In the genomic region with DNA sequence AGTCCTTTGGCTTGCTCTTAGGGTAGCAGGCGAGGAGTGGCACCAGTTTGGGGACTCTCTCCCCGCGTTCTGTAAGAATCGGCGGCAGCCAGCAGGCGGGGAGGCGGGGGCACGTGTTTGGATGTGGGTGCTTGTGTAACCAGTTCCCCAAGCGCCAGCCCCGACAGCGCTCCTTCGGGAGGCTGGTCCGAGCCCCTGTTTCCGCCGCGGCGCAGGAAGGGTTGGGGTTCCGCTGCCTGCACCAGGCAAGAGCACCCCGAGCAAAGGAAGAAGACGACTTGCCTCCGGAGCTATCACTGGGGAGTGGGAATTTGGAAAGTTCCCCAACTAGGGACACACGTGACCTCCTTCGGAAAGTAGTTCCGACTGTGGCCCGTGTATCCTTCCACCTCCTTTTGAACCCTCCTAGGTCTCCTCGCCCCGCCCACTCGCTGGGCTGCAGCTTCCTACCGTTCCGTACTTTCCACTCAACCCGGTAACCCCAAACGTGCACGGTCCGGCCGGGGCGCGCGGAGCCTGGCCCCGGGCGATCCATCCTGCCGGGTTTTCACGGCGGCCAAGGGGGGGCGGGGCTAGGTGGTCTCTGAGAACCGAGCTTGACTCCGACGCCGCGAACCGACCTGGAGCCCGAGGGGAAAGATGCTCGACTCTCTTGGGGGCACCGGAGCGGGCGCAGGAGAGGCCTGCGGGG, we compare ENCODE assay signal across 1 cellular context.
TF ChIP-seq lines count a peak whose summit lies in the region.

No MANE protein-coding gene starts in this region.

TF ChIP-seq in HepG2, 621 proteins besides CTCF, POLR2A, EP300 and RAD21 (continued from another document and continues in another):
- TF ChIP-seq ZNF318 (CRISPR knock-in tag; IDR thresholded peaks at IDR 0.05) = peak; percentile 74; the same call in 1 of the 2 replicates
- TF ChIP-seq NBN (conservative IDR thresholded peaks at IDR 0.05) = no peak
- TF ChIP-seq ZNF431 (CRISPR knock-in tag; IDR thresholded peaks at IDR 0.05; ENCODE audit: borderline replicate concordance, low read depth) = no peak; the same call in 1 of the 2 replicates
- peak; percentile 94 for TF ChIP-seq ZFP91 (CRISPR knock-in tag; IDR thresholded peaks at IDR 0.05; ENCODE audit: borderline replicate concordance)
- no peak; the same call in 1 of the 2 replicates for TF ChIP-seq ZNF816 (CRISPR knock-in tag; IDR thresholded peaks at IDR 0.05; ENCODE audit: borderline replicate concordance)
- TF ChIP-seq, protein P1, sequence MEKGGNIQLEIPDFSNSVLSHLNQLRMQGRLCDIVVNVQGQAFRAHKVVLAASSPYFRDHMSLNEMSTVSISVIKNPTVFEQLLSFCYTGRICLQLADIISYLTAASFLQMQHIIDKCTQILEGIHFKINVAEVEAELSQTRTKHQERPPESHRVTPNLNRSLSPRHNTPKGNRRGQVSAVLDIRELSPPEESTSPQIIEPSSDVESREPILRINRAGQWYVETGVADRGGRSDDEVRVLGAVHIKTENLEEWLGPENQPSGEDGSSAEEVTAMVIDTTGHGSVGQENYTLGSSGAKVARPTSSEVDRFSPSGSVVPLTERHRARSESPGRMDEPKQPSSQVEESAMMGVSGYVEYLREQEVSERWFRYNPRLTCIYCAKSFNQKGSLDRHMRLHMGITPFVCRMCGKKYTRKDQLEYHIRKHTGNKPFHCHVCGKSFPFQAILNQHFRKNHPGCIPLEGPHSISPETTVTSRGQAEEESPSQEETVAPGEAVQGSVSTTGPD (CRISPR knock-in tag; IDR thresholded peaks at IDR 0.05) = peak; percentile 61
- 0 out of 2 replicates have a peak, but pooled peaks have one; percentile 54 for TF ChIP-seq TBP (CRISPR knock-in tag; IDR thresholded peaks at IDR 0.05)
- peak; percentile 73; the same call in 1 of the 2 replicates for TF ChIP-seq ZNF790 (CRISPR knock-in tag; IDR thresholded peaks at IDR 0.05; ENCODE audit: borderline replicate concordance)
- TF ChIP-seq MYC (CRISPR knock-in tag; IDR thresholded peaks at IDR 0.05; ENCODE audit: borderline replicate concordance) = peak; percentile 87
- TF ChIP-seq ZNF543 (CRISPR knock-in tag; IDR thresholded peaks at IDR 0.05) = peak; percentile 88
- peak; percentile 88; the same call in 1 of the 2 replicates for TF ChIP-seq SNAI1 (CRISPR knock-in tag; IDR thresholded peaks at IDR 0.05; ENCODE audit: borderline replicate concordance)
- TF ChIP-seq ZNF225 (CRISPR knock-in tag; IDR thresholded peaks at IDR 0.05) = peak; percentile 86; the same call in 1 of the 2 replicates
- peak; percentile 82 for TF ChIP-seq GATAD1 (CRISPR knock-in tag; IDR thresholded peaks at IDR 0.05)
- no peak for TF ChIP-seq ZNF597 (CRISPR knock-in tag; IDR thresholded peaks at IDR 0.05)
- no peak for TF ChIP-seq NCOA1 (CRISPR knock-in tag; IDR thresholded peaks at IDR 0.05)
- TF ChIP-seq ZIK1 (CRISPR knock-in tag; IDR thresholded peaks at IDR 0.05; ENCODE audit: borderline replicate concordance, low read depth) = 0 out of 2 replicates have a peak, but pooled peaks have one; percentile 42
- peak; percentile 77; the same call in 1 of the 2 replicates for TF ChIP-seq SRY (CRISPR knock-in tag; IDR thresholded peaks at IDR 0.05)
- peak; percentile 78 for TF ChIP-seq MXD4 (CRISPR knock-in tag; IDR thresholded peaks at IDR 0.05)
- peak; percentile 76 for TF ChIP-seq ZBTB43 (CRISPR knock-in tag; conservative IDR thresholded peaks at IDR 0.05)
- TF ChIP-seq ZFP37 (CRISPR knock-in tag; IDR thresholded peaks at IDR 0.05; ENCODE audit: borderline replicate concordance) = peak; percentile 35; the same call in 1 of the 2 replicates
- TF ChIP-seq, protein P2, sequence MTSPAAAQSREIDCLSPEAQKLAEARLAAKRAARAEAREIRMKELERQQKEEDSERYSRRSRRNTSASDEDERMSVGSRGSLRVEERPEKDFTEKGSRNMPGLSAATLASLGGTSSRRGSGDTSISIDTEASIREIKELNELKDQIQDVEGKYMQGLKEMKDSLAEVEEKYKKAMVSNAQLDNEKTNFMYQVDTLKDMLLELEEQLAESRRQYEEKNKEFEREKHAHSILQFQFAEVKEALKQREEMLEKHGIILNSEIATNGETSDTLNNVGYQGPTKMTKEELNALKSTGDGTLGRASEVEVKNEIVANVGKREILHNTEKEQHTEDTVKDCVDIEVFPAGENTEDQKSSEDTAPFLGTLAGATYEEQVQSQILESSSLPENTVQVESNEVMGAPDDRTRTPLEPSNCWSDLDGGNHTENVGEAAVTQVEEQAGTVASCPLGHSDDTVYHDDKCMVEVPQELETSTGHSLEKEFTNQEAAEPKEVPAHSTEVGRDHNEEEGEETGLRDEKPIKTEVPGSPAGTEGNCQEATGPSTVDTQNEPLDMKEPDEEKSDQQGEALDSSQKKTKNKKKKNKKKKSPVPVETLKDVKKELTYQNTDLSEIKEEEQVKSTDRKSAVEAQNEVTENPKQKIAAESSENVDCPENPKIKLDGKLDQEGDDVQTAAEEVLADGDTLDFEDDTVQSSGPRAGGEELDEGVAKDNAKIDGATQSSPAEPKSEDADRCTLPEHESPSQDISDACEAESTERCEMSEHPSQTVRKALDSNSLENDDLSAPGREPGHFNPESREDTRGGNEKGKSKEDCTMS (CRISPR knock-in tag; conservative IDR thresholded peaks at IDR 0.05) = no peak; the same call in 1 of the 2 replicates
- TF ChIP-seq PCBP1 (IDR thresholded peaks at IDR 0.05; ENCODE audit: borderline replicate concordance, low read depth, low read length) = peak; percentile 85; the same call in 1 of the 2 replicates
- peak in 1 of 2 experiments; percentile 95; a peak in 2 of 4 replicates for TF ChIP-seq KLF16 (CRISPR knock-in tag; IDR thresholded peaks at IDR 0.05)
- no peak for TF ChIP-seq ZBTB39 (CRISPR knock-in tag; IDR thresholded peaks at IDR 0.05)
- TF ChIP-seq CCDC6 (CRISPR knock-in tag; IDR thresholded peaks at IDR 0.05) = peak; percentile 96
- no peak for TF ChIP-seq SRSF9 (IDR thresholded peaks at IDR 0.05; ENCODE audit: borderline replicate concordance, insufficient read depth, low read depth, low read length, poor library complexity, severe bottlenecking)
- TF ChIP-seq, protein P3, sequence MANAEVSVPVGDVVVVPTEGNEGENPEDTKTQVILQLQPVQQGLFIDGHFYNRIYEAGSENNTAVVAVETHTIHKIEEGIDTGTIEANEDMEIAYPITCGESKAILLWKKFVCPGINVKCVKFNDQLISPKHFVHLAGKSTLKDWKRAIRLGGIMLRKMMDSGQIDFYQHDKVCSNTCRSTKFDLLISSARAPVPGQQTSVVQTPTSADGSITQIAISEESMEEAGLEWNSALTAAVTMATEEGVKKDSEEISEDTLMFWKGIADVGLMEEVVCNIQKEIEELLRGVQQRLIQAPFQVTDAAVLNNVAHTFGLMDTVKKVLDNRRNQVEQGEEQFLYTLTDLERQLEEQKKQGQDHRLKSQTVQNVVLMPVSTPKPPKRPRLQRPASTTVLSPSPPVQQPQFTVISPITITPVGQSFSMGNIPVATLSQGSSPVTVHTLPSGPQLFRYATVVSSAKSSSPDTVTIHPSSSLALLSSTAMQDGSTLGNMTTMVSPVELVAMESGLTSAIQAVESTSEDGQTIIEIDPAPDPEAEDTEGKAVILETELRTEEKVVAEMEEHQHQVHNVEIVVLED (CRISPR knock-in tag; IDR thresholded peaks at IDR 0.05; ENCODE audit: borderline replicate concordance) = peak; percentile 81
- TF ChIP-seq ATF4 (CRISPR knock-in tag; IDR thresholded peaks at IDR 0.05) = no peak; a peak in 1 of 4 replicates
- TF ChIP-seq SIN3A (IDR thresholded peaks at IDR 0.05; ENCODE audit: borderline replicate concordance, low read depth, low read length) = no peak
